9 cellular contexts compared by ENCODE assay signal in the genomic region with DNA sequence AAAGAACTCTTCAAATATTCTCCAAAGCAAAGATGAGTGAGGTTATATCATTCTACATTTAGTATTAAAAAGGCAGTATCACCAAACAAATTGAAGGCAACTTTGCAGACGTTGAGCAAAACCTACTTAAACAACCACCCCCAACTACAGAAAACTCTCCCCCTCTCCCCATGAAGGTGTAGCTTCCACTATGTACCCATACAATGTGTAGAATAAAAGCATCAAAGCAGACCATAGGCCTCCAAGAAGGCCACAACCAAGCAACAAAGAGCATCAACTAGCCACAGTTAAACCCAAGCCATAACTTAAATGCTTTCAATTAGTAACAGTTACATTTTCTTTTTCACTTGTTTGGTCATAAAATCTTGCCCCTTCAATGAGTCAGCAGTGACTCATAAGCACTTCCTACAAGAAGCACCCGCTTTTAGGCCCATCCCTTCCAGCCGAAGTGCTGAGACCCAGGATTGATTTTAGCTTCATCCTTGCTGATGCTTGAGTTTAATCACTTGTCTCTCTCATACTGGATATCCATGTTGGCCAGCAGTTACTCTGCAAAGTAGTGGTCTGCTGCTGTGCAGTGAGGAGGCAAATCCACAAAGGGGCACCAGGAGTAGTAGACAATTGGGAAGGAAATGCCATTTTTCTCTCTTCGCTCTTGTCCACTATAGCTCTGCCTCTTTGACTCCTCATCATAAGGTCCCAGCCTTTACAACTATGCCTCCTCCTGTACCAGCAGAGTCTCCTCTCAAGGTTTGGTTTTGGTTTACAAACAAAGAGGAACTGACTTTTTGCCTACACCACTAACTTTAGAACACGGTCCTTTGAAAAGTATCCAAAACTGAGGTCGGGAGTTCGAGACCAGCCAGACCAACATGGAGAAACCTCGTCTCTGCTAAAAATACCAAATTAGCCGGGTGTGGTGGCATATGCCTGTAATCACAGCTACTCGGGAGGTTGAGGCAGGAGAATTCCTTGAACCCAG. TPM values are rescaled to one million over a fixed set of nuclear protein-coding genes. Genes with fewer than 3 reads are reported as not detected.
A peak's percentile ranks its signal among the peaks of the same experiment; 100 is the strongest.
DNase-seq lines count a peak whose midpoint lies in the region; ATAC-seq lines count a peak whose summit lies in the region.
"Had no signal": no experiment of that assay in that cellular context is flagged by ENCODE, and none has a peak within 500 bp of the region (broad histone marks: within the 10 kb centered on the region; RNA-seq: fewer than 3 reads in every experiment).

No MANE protein-coding gene starts in this region.

- H3K36me3 ChIP-seq in MG63 (no peaks in the 10 kb centered on the region), mesenchymal stem cell (ENCODE audit: control insufficient read depth in 1 of 2, insufficient read depth in 2 of 2, low read depth in 1 of 2, low read length in 2 of 2) (no peaks in the 10 kb centered on the region)

- H3K36me3 Mint-ChIP-seq in activated naive CD4-positive, alpha-beta T cell treated with anti-CD3 and anti-CD28 coated beads, Interleukin-2, amount 50 U/mL, for 72 hours: no peaks in the 10 kb centered on the region

- H3K79me1 ChIP-seq in mesenchymal stem cell (replicated peaks; ENCODE audit: low read length, poor library complexity, severe bottlenecking): no peaks in the 10 kb centered on the region

- intact Hi-C loops in head of caudate nucleus (cut with DNase I): no loop called here

- H3K18ac ChIP-seq in mesenchymal stem cell (ENCODE audit: low read depth in 1 of 2, low read length in 2 of 2): peak overlapping the region; percentile 91 to 93

- H3K4me2 ChIP-seq in mesenchymal stem cell (ENCODE audit: low read length, poor library complexity, severe bottlenecking): no peak overlapping the region

- H2AFZ ChIP-seq in mesenchymal stem cell (ENCODE audit: low read depth, low read length): peak overlapping the region; percentile 73

- H3K9me3 ChIP-seq in MG63: no peaks in the 10 kb centered on the region
- no peaks in the 10 kb centered on the region for H3K9me3 ChIP-seq in mesenchymal stem cell (ENCODE audit: control insufficient read depth, low read length)

- no peak overlapping the region for H3K23ac ChIP-seq in mesenchymal stem cell (ENCODE audit: low read length in 2 of 2)

- ATAC-seq in GM18499 (IDR thresholded peaks at IDR 0.05; ENCODE audit: insufficient read depth, unreplicated experiment) (peak; percentile 79), HG02840 (IDR thresholded peaks at IDR 0.05; ENCODE audit: low FRiP score, unreplicated experiment) (no peak)
- peak; percentile 94 to 95 for ATAC-seq in activated naive CD4-positive, alpha-beta T cell treated with anti-CD3 and anti-CD28 coated beads, Interleukin-2, amount 50 U/mL, for 72 hours

- no peak overlapping the region for H3K4me3 ChIP-seq in MG63
- H3K4me3 ChIP-seq in mesenchymal stem cell (ENCODE audit: insufficient read depth in 1 of 2, low read depth in 1 of 2, low read length in 2 of 2): peak overlapping the region in 1 of 2 experiments; percentile 20

- peak overlapping the region; percentile 55 for H4K8ac ChIP-seq in mesenchymal stem cell (ENCODE audit: low read length)

- 63% methylated on average over 9 of the region's 10 CpGs for WGBS in mesenchymal stem cell

- DNase-seq in HCEC 1CT: peak; percentile 93
- peak; percentile 62 for DNase-seq in MG63
- DNase-seq in activated naive CD4-positive, alpha-beta T cell treated with anti-CD3 and anti-CD28 coated beads, Interleukin-2, amount 50 U/mL, for 72 hours (ENCODE audit: low spot score in 2 of 2): peak in 1 of 2 donors; percentile 32
- DNase-seq in mesenchymal stem cell: peak; percentile 94
- no peak for DNase-seq in cerebellar nuclear complex (lab: John Stamatoyannopoulos, UW)
- no peak for DNase-seq in head of caudate nucleus
- DNase-seq: activated B cell treated with CpG ODN at 0.5 μM for 24 hours had no signal

- H2BK5ac ChIP-seq in mesenchymal stem cell (ENCODE audit: low read depth, low read length, poor library complexity, severe bottlenecking): no peak overlapping the region

- H3K27me3 ChIP-seq in MG63 (no peaks in the 10 kb centered on the region), mesenchymal stem cell (ENCODE audit: control insufficient read depth in 1 of 2, insufficient read depth in 1 of 2, low read length in 2 of 2) (no peaks in the 10 kb centered on the region)

- peak overlapping the region; percentile 28 for H2BK15ac ChIP-seq in mesenchymal stem cell (ENCODE audit: low read depth, poor library complexity, severe bottlenecking)

- H2AK5ac ChIP-seq in mesenchymal stem cell (ENCODE audit: low read length, severe bottlenecking): peak overlapping the region; percentile 53

- H4K91ac ChIP-seq in mesenchymal stem cell (ENCODE audit: low read length): peak overlapping the region; percentile 84

- no peak overlapping the region for H3K14ac ChIP-seq in mesenchymal stem cell (ENCODE audit: low read length in 2 of 2)

- peaks cover 5% of the 10 kb centered on the region for H3K4me1 ChIP-seq in mesenchymal stem cell (ENCODE audit: control insufficient read depth, insufficient read depth, low read depth, low read length)

- peak overlapping the region; percentile 88 for H2BK120ac ChIP-seq in mesenchymal stem cell (ENCODE audit: low read depth, low read length)

- H2BK12ac ChIP-seq in mesenchymal stem cell (ENCODE audit: low read length in 2 of 2): peak overlapping the region; percentile 92 to 98

- H3K27ac ChIP-seq in mesenchymal stem cell (ENCODE audit: low read length, poor library complexity, severe bottlenecking): peak overlapping the region; percentile 94

- peak overlapping the region; percentile 31 to 52 for H3K27ac Mint-ChIP-seq in activated naive CD4-positive, alpha-beta T cell treated with anti-CD3 and anti-CD28 coated beads, Interleukin-2, amount 50 U/mL, for 72 hours
- H3K27ac Mint-ChIP-seq: activated B cell treated with CpG ODN at 0.5 μM for 24 hours had no signal

- H3K4ac ChIP-seq in mesenchymal stem cell (ENCODE audit: low read depth in 1 of 2, low read length in 2 of 2): peak overlapping the region; percentile 60 to 87

- H3K9ac ChIP-seq in mesenchymal stem cell (ENCODE audit: low read length): peak overlapping the region; percentile 35

- H3K9me3 Mint-ChIP-seq in activated naive CD4-positive, alpha-beta T cell treated with anti-CD3 and anti-CD28 coated beads, Interleukin-2, amount 50 U/mL, for 72 hours: peaks cover 0 to 4% of the 10 kb centered on the region in 2 donors
- H3K9me3 Mint-ChIP-seq: activated B cell treated with CpG ODN at 0.5 μM for 24 hours had no signal

RNA-seq across cellular contexts. Expression of gene NUP153, which starts 8.4 kb away (rescaled TPM):
- 16.5 and 20.6 TPM in 2 replicates for total RNA-seq in MG63 (2014; rRNA removed; shearing (Covaris generic); ENCODE audit: low replicate concordance)
- 10 to 100 TPM; 77.3 to 84.8 TPM for total RNA-seq in activated naive CD4-positive, alpha-beta T cell treated with anti-CD3 and anti-CD28 coated beads, Interleukin-2, amount 50 U/mL, for 72 hours
- polyA plus RNA-seq in mesenchymal stem cell (2013, experiment 1 of 2): 18.9 TPM
- 18.9 TPM for polyA plus RNA-seq in mesenchymal stem cell (2013, experiment 2 of 2)

Comparison
In these comparisons a context has a peak if more than half of its experiments do, and no peak if none do; other contexts are left out.
1. DNase-seq: peak in HCEC 1CT (single experiment), MG63 (single experiment) and mesenchymal stem cell (single experiment); none in cerebellar nuclear complex (0 of 2) and head of caudate nucleus (0 of 42).